ENCODE assay signal across 20 cellular contexts in the genomic region with DNA sequence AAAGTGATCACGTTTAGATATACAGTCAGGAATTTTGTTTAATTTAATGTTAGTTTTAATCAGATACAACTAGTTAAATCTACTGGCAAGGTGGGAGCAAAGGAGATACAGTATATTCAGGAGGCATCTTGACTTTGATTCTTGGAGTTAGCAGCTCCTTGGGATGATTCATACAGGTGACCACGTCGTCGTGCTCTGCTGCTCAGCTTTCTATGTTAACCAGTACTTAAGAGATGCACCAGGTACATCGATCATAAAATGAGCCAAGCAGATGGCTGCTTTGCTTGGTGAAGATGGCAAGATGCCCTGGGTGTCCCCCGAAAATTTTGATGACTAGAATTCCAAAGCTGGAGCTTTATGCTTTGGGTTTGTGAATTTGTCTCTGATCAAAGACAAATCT.
"Had no signal": no experiment of that assay in that cellular context is flagged by ENCODE, and none has a peak within 500 bp of the region (broad histone marks: within the 10 kb centered on the region; RNA-seq: fewer than 3 reads in every experiment).

No MANE protein-coding gene starts in this region.

- H3K4me1 Mint-ChIP-seq: immature natural killer cell had no signal

- H3K27ac ChIP-seq: colonic mucosa, esophagus squamous epithelium, gastroesophageal sphincter, stomach, thoracic aorta, transverse colon had no signal

- H3K9me3 Mint-ChIP-seq: immature natural killer cell; naive thymus-derived CD8-positive, alpha-beta T cell had no signal

- H3K9me3 ChIP-seq: colonic mucosa, esophagus squamous epithelium, gastroesophageal sphincter, stomach, thoracic aorta, transverse colon had no signal

- H3K4me3 ChIP-seq: colonic mucosa, esophagus squamous epithelium, gastroesophageal sphincter, stomach, thoracic aorta, transverse colon had no signal

- H3K4me3 Mint-ChIP-seq: immature natural killer cell; naive thymus-derived CD8-positive, alpha-beta T cell had no signal

- DNase-seq: colonic mucosa; dermis blood vessel endothelial cell; esophagus squamous epithelium; foreskin fibroblast; glutamatergic neuron; immature natural killer cell; left cardiac atrium; left ventricle myocardium superior; naive thymus-derived CD8-positive, alpha-beta T cell; posterior cingulate gyrus; right cardiac atrium; small intestine; stimulated activated CD4-positive, alpha-beta T cell treated with anti-CD3 and anti-CD28 coated beads, Interleukin-12 subunit alpha, Interleukin-12 subunit beta, amount 100 ng/mL, for 4 hours; stimulated activated naive CD4-positive, alpha-beta T cell; stomach; substantia nigra; transverse colon had no signal

- ATAC-seq: gastroesophageal sphincter; left cardiac atrium; left ventricle myocardium superior; naive thymus-derived CD8-positive, alpha-beta T cell; right cardiac atrium had no signal

- H3K27ac Mint-ChIP-seq: immature natural killer cell; naive thymus-derived CD8-positive, alpha-beta T cell had no signal

- H3K36me3 ChIP-seq: colonic mucosa, esophagus squamous epithelium, gastroesophageal sphincter, transverse colon had no signal

- H3K27me3 Mint-ChIP-seq: naive thymus-derived CD8-positive, alpha-beta T cell had no signal

- FAIRE-seq: keratinocyte, small intestine had no signal

- H3K27me3 ChIP-seq: colonic mucosa, esophagus squamous epithelium, gastroesophageal sphincter, stomach, transverse colon had no signal

- H3K4me1 ChIP-seq: colonic mucosa, esophagus squamous epithelium, gastroesophageal sphincter, stomach, transverse colon had no signal
